1 cellular context compared by ENCODE assay signal in the genomic region with DNA sequence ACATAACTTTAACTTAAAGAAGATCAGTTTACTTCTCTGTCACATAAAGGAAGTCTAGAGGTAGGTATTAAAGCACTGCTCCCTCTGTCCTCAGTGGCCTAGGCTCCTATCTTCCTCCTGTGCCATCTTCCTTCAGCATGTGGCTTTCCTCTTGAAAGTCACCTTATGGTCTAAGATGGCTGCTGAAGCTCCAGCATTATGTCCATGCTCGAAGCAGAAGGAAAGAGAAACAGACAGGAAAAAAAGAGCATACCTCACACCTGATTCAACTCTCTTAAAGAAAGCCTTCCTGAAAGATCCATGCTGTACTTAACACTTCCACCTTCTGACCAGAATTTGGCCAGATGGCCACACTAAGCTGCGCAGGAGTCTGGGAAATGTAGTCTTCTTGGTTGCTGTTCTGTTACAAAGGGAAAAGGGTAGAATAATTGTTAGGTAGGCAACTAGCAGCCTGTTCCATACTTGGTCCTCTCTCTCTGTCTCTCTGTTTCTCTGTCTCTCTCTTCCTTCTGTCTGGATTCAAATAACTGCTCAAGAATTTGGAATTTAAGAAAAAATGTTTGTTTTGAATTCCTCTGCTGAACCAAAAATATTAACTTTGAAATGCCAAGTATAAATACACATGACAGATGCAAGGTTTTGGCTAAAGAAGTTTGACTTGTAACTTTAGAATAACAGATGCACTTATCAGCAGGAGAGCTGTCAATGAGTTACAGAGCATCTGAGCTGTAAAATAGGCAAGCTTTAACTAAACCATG.
TF ChIP-seq lines count a peak whose summit lies in the region.

No MANE protein-coding gene starts in this region.

TF ChIP-seq in A549, 52 proteins besides CTCF, POLR2A, EP300 and RAD21 (continued from another document):
- TF ChIP-seq, protein P1, sequence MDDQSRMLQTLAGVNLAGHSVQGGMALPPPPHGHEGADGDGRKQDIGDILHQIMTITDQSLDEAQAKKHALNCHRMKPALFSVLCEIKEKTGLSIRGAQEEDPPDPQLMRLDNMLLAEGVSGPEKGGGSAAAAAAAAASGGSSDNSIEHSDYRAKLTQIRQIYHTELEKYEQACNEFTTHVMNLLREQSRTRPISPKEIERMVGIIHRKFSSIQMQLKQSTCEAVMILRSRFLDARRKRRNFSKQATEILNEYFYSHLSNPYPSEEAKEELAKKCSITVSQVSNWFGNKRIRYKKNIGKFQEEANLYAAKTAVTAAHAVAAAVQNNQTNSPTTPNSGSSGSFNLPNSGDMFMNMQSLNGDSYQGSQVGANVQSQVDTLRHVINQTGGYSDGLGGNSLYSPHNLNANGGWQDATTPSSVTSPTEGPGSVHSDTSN (IDR thresholded peaks at IDR 0.05) = no peak
